ENCODE assay signal across 14 cellular contexts in genomic region chr15:70051948-70052633, GRCh38.
"Had no signal": no experiment of that assay in that cellular context is flagged by ENCODE, and none has a peak within 500 bp of the region (broad histone marks: within the 10 kb centered on the region; RNA-seq: fewer than 3 reads in every experiment).

No MANE protein-coding gene starts in this region.

- H3K4me3 ChIP-seq: ascending aorta, esophagus muscularis mucosa, SJSA1, thoracic aorta had no signal

- DNase-seq: activated CD4-positive, alpha-beta T cell treated with anti-CD3 and anti-CD28 coated beads for 4 hours; activated T-cell treated with anti-CD3 and anti-CD28 coated beads for 4 hours; hypothalamus; kidney glomerular epithelial cell; naive thymus-derived CD8-positive, alpha-beta T cell; occipital lobe; stimulated activated CD4-positive, alpha-beta T cell treated with anti-CD3 and anti-CD28 coated beads, Interleukin-15, amount 100 ng/mL, for 24 hours; stimulated activated CD4-positive, alpha-beta T cell treated with anti-CD3 and anti-CD28 coated beads, Interleukin-4, amount 100 ng/mL, for 24 hours; stimulated activated naive CD8-positive, alpha-beta T cell treated with anti-CD3 and anti-CD28 coated beads, Interleukin-15, amount 100 ng/mL, for 72 hours; SW 1271 had no signal

- H3K27me3 Mint-ChIP-seq: naive thymus-derived CD8-positive, alpha-beta T cell; stimulated activated naive CD8-positive, alpha-beta T cell treated with anti-CD3 and anti-CD28 coated beads, Interleukin-15, amount 100 ng/mL, for 72 hours had no signal

- H3K27ac ChIP-seq: ascending aorta, esophagus muscularis mucosa, SJSA1, thoracic aorta had no signal

- H3K27me3 ChIP-seq: ascending aorta, esophagus muscularis mucosa, SJSA1 had no signal

- H3K4me1 Mint-ChIP-seq: naive thymus-derived CD8-positive, alpha-beta T cell; stimulated activated naive CD8-positive, alpha-beta T cell treated with anti-CD3 and anti-CD28 coated beads, Interleukin-15, amount 100 ng/mL, for 72 hours had no signal

- ATAC-seq: naive thymus-derived CD8-positive, alpha-beta T cell; stimulated activated naive CD8-positive, alpha-beta T cell treated with anti-CD3 and anti-CD28 coated beads, Interleukin-15, amount 100 ng/mL, for 72 hours had no signal

- H3K9me3 Mint-ChIP-seq: naive thymus-derived CD8-positive, alpha-beta T cell; stimulated activated naive CD8-positive, alpha-beta T cell treated with anti-CD3 and anti-CD28 coated beads, Interleukin-15, amount 100 ng/mL, for 72 hours had no signal

- H3K4me3 Mint-ChIP-seq: naive thymus-derived CD8-positive, alpha-beta T cell; stimulated activated naive CD8-positive, alpha-beta T cell treated with anti-CD3 and anti-CD28 coated beads, Interleukin-15, amount 100 ng/mL, for 72 hours had no signal

- H3K9me3 ChIP-seq: ascending aorta, esophagus muscularis mucosa, SJSA1, thoracic aorta had no signal

- H3K4me1 ChIP-seq: ascending aorta, SJSA1 had no signal
